In the genomic region with DNA sequence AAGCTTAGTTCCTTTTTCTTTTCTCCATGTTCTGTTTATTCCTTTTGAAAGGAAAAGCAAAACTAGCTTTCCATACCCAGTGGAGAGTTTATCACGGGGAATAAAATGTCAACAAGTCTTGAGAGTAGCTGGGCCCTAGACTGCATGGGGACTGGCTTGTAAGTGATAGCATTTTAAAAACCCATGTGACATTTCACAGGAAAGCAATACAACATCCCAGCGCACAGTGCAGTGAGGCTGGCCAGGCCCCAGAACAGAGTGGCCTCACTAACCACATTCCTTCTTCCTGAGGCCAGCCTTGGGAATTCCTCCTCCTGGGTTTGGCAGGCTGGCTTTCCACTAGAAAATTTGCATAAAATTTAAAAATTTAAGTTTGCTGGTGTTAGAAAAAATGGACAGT, we compare ENCODE assay signal across 1 cellular context.
TF ChIP-seq lines count a peak whose summit lies in the region.

No MANE protein-coding gene starts in this region.

TF ChIP-seq in HepG2, 621 proteins besides CTCF, POLR2A, EP300 and RAD21 (continued from another document):
- TF ChIP-seq, protein P1, sequence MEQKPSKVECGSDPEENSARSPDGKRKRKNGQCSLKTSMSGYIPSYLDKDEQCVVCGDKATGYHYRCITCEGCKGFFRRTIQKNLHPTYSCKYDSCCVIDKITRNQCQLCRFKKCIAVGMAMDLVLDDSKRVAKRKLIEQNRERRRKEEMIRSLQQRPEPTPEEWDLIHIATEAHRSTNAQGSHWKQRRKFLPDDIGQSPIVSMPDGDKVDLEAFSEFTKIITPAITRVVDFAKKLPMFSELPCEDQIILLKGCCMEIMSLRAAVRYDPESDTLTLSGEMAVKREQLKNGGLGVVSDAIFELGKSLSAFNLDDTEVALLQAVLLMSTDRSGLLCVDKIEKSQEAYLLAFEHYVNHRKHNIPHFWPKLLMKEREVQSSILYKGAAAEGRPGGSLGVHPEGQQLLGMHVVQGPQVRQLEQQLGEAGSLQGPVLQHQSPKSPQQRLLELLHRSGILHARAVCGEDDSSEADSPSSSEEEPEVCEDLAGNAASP (CRISPR knock-in tag; IDR thresholded peaks at IDR 0.05; ENCODE audit: borderline replicate concordance): no peak
- TF ChIP-seq, protein P2, sequence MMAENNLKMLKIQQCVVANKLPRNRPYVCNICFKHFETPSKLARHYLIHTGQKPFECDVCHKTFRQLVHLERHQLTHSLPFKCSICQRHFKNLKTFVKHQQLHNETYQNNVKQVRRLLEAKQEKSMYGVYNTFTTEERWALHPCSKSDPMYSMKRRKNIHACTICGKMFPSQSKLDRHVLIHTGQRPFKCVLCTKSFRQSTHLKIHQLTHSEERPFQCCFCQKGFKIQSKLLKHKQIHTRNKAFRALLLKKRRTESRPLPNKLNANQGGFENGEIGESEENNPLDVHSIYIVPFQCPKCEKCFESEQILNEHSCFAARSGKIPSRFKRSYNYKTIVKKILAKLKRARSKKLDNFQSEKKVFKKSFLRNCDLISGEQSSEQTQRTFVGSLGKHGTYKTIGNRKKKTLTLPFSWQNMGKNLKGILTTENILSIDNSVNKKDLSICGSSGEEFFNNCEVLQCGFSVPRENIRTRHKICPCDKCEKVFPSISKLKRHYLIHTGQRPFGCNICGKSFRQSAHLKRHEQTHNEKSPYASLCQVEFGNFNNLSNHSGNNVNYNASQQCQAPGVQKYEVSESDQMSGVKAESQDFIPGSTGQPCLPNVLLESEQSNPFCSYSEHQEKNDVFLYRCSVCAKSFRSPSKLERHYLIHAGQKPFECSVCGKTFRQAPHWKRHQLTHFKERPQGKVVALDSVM (CRISPR knock-in tag; IDR thresholded peaks at IDR 0.05): no peak
- TF ChIP-seq HDAC1 (CRISPR knock-in tag; IDR thresholded peaks at IDR 0.05): no peak
- TF ChIP-seq, protein P3, sequence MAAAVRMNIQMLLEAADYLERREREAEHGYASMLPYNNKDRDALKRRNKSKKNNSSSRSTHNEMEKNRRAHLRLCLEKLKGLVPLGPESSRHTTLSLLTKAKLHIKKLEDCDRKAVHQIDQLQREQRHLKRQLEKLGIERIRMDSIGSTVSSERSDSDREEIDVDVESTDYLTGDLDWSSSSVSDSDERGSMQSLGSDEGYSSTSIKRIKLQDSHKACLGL (CRISPR knock-in tag; IDR thresholded peaks at IDR 0.05): no peak
- no peak for TF ChIP-seq EZH2 (conservative IDR thresholded peaks at IDR 0.05; ENCODE audit: low read depth, low read length)
- TF ChIP-seq MTF2 (CRISPR knock-in tag; IDR thresholded peaks at IDR 0.05; ENCODE audit: borderline replicate concordance): no peak
- TF ChIP-seq ZNF430 (CRISPR knock-in tag; IDR thresholded peaks at IDR 0.05): no peak
- TF ChIP-seq, protein P4, sequence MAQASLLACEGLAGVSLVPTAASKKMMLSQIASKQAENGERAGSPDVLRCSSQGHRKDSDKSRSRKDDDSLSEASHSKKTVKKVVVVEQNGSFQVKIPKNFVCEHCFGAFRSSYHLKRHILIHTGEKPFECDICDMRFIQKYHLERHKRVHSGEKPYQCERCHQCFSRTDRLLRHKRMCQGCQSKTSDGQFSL (CRISPR knock-in tag; IDR thresholded peaks at IDR 0.05): no peak
- no peak for TF ChIP-seq ZNF501 (CRISPR knock-in tag; IDR thresholded peaks at IDR 0.05)
- no peak for TF ChIP-seq ZNF33A (CRISPR knock-in tag; IDR thresholded peaks at IDR 0.05; ENCODE audit: borderline replicate concordance)
- no peak for TF ChIP-seq ZKSCAN5 (CRISPR knock-in tag; IDR thresholded peaks at IDR 0.05)
